In the genomic region with DNA sequence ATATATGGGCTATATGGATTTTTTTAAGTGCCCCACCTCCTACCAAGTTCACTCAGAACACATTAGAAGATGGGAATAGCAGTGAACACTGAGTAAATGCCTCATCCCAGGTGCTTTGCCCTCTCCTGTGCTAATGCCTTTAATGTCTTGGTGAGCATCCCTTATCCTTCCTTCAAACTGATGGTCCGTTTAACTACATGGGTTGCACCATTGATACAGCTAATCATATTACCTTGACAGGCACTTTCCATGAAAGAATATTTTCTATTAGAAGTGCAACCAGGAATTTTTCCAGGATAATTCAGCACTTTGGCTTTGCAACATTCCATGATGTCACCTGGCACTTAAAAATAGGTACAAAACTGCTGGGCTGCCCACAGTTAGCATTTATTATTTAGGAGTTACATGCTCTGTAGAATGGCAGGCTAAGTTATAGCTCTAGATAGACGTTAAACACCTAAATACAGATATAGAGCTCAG, we compare ENCODE assay signal across 9 cellular contexts.
"Had no signal": no experiment of that assay in that cellular context is flagged by ENCODE, and none has a peak within 500 bp of the region (broad histone marks: within the 10 kb centered on the region; RNA-seq: fewer than 3 reads in every experiment).

No MANE protein-coding gene starts in this region.

- H2AFZ ChIP-seq: GM23248, GM23338 had no signal

- H3K9me3 ChIP-seq: HAP-1 had no signal

- H3K4me1 ChIP-seq: HAP-1 had no signal

- H3K4me2 ChIP-seq: GM23338 had no signal

- H3K27ac ChIP-seq: GM23248 had no signal

- ATAC-seq: GM23338, HCT116 had no signal

- DNase-seq: GM23248, GOT3, H7, H9, HCEC 1CT, HFFc6 had no signal

- H3K9ac ChIP-seq: GM23248 had no signal

- H3K4me3 ChIP-seq: GM23248, GM23338, HAP-1 had no signal

- H3K36me3 ChIP-seq: HAP-1 had no signal
